ENCODE assay signal across 8 cellular contexts in the genomic region with DNA sequence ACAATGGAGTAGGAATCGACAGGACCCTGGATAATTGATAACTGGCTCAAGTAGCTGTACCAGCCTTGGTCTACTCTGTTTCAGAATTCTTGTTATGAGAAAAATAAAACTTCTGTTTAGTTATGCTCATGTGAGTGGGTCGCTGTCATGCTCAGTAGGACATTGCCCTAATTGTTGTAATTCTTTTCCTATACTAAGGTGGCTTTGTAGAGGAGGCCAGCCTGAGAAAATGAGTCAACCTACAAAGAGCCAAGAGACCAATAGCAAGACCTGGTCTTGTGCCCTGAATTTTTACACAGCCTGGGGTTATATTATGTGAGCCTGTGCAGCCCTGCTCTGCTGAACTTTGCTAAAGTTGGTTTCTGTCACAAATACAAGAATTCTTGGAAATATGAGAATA.
"Had no signal": no experiment of that assay in that cellular context is flagged by ENCODE, and none has a peak within 500 bp of the region (broad histone marks: within the 10 kb centered on the region; RNA-seq: fewer than 3 reads in every experiment).

No MANE protein-coding gene starts in this region.

- H3K36me3 Mint-ChIP-seq: IgD-negative memory B cell had no signal

- H3K4me3 Mint-ChIP-seq: HFFc6, IgD-negative memory B cell had no signal

- H3K9me3 Mint-ChIP-seq: HFFc6, IgD-negative memory B cell had no signal

- DNase-seq: GM23248, GOT3, H7, HFFc6, KBM-7 had no signal

- ATAC-seq: HCT116, HepG2 had no signal

- H3K27me3 Mint-ChIP-seq: IgD-negative memory B cell had no signal

- H3K27ac Mint-ChIP-seq: HFFc6, IgD-negative memory B cell had no signal

- H3K4me1 Mint-ChIP-seq: IgD-negative memory B cell had no signal
